14 cellular contexts compared by ENCODE assay signal in genomic region chr11:79119491-79120284, GRCh38.
DNase-seq lines count a peak whose midpoint lies in the region; ATAC-seq and TF ChIP-seq lines count a peak whose summit lies in the region.
"Had no signal": no experiment of that assay in that cellular context is flagged by ENCODE, and none has a peak within 500 bp of the region (broad histone marks: within the 10 kb centered on the region; RNA-seq: fewer than 3 reads in every experiment).

No MANE protein-coding gene starts in this region.

- peaks cover 2% of the 10 kb centered on the region for H3K9me3 ChIP-seq in WERI-Rb-1 (ENCODE audit: severe bottlenecking)
- H3K9me3 ChIP-seq: ovary had no signal

- ATAC-seq in GM18870 (IDR thresholded peaks at IDR 0.05; ENCODE audit: unreplicated experiment) = no peak
- ATAC-seq: activated T-cell treated with anti-CD3 and anti-CD28 coated beads, Interleukin-2, amount 50 U/mL, for 4 hours had no signal

- peak; percentile 84 for DNase-seq in Ammon's horn (ENCODE audit: low spot score)
- DNase-seq in NCI-H2029 (lab: John Stamatoyannopoulos, UW) = peak; percentile 84
- peak; percentile 95 for DNase-seq in WERI-Rb-1
- peak; percentile 1 for DNase-seq in myocyte (ENCODE audit: low read depth)
- no peak for DNase-seq in amniotic stem cell (lab: John Stamatoyannopoulos, UW)
- no peak for DNase-seq in activated naive CD4-positive, alpha-beta T cell treated with Interleukin-2 at 50 U/mL for 16 hours
- DNase-seq in effector CD8-positive, alpha-beta T cell (lab: John Stamatoyannopoulos, UW) = no peak
- DNase-seq: activated CD4-positive, alpha-beta T cell treated with anti-CD3 and anti-CD28 coated beads for 1 hour; activated T-cell treated with anti-CD3 and anti-CD28 coated beads, Interleukin-2, amount 50 U/mL, for 4 hours; GOT3; heart right ventricle; NK-92 treated with Interleukin-12 subunit alpha and Interleukin-12 subunit beta, amount 100 ng/mL, for 24 hours; ovary had no signal

- H3K27me3 ChIP-seq in WERI-Rb-1 (ENCODE audit: insufficient read depth, low read depth, severe bottlenecking) = no peaks in the 10 kb centered on the region
- H3K27me3 ChIP-seq: heart right ventricle, ovary had no signal

- no peak for TF ChIP-seq CTCF in WERI-Rb-1 (IDR thresholded peaks at IDR 0.05; ENCODE audit: low read depth, low read length)

- no peak overlapping the region for H3K4me3 ChIP-seq in WERI-Rb-1 (ENCODE audit: low read depth, low read length)
- H3K4me3 ChIP-seq: heart right ventricle, ovary had no signal

- H3K27ac ChIP-seq in WERI-Rb-1 = peak overlapping the region; percentile 73
- H3K27ac ChIP-seq: heart right ventricle, ovary had no signal

- no peaks in the 10 kb centered on the region for H3K36me3 ChIP-seq in WERI-Rb-1
- H3K36me3 ChIP-seq: heart right ventricle, ovary had no signal

Comparison
In these comparisons a context has a peak if more than half of its experiments do, and no peak if none do; other contexts are left out.
1. DNase-seq: peak in Ammon's horn (single experiment), NCI-H2029 (single experiment), WERI-Rb-1 (single experiment) and myocyte (single experiment); none in amniotic stem cell (single experiment), activated naive CD4-positive, alpha-beta T cell treated with Interleukin-2 at 50 U/mL for 16 hours (single experiment) and effector CD8-positive, alpha-beta T cell (single experiment).